Comparison of ENCODE assay signal across 12 cellular contexts in genomic region chr2:1648241-1649102, GRCh38.
"Had no signal": no experiment of that assay in that cellular context is flagged by ENCODE, and none has a peak within 500 bp of the region (broad histone marks: within the 10 kb centered on the region; RNA-seq: fewer than 3 reads in every experiment).

No MANE protein-coding gene starts in this region.

- H3K27ac ChIP-seq: transverse colon had no signal

- H3K27me3 ChIP-seq: transverse colon had no signal

- H3K9me3 ChIP-seq: transverse colon had no signal

- H3K4me3 ChIP-seq: transverse colon had no signal

- ATAC-seq: natural killer cell treated with Interleukin-12 subunit alpha and Interleukin-12 subunit beta and Interleukin-15 and Interleukin-18, amount 100 ng/mL, for 72 hours; stimulated activated effector memory CD8-positive, alpha-beta T cell treated with anti-CD3 and anti-CD28 coated beads, Interleukin-12 subunit alpha, Interleukin-12 subunit beta, amount 100 ng/mL, for 72 hours had no signal

- DNase-seq: activated CD4-positive, alpha-beta T cell treated with anti-CD3 and anti-CD28 coated beads for 1 hour; activated CD4-positive, alpha-beta T cell treated with anti-CD3 and anti-CD28 coated beads, Interleukin-2, amount 50 U/mL, for 48 hours; activated gamma-delta T cell treated with Interleukin-2 at 50 U/mL for 16 hours; activated naive CD8-positive, alpha-beta T cell treated with anti-CD3 and anti-CD28 coated beads for 36 hours; activated T-cell treated with anti-CD3 and anti-CD28 coated beads, Interleukin-2, amount 50 U/mL, for 48 hours; hypothalamus; mammary epithelial cell; small intestine; SW 1271; transverse colon had no signal

- H3K36me3 ChIP-seq: transverse colon had no signal
